In genomic region chr12:45816652-45817051, GRCh38 we compare ENCODE assay signal across 3 cellular contexts.
TF ChIP-seq lines count a peak whose summit lies in the region.

No MANE protein-coding gene starts in this region.

TF ChIP-seq in HCT116, 20 proteins besides CTCF, POLR2A, EP300 and RAD21 (continued from another document):
- TF ChIP-seq YY1 (IDR thresholded peaks at IDR 0.05; ENCODE audit: extremely low read depth, insufficient replicate concordance, low read depth, low read length) (no peak), MAX (IDR thresholded peaks at IDR 0.05) (no peak), EGR1 (IDR thresholded peaks at IDR 0.05; ENCODE audit: low read depth) (no peak), REST (IDR thresholded peaks at IDR 0.05; ENCODE audit: low read depth) (no peak), CEBPB (IDR thresholded peaks at IDR 0.05; ENCODE audit: low read depth) (no peak), EZH2phosphoT487 (IDR thresholded peaks at IDR 0.05; ENCODE audit: borderline replicate concordance) (no peak), CBX3 (IDR thresholded peaks at IDR 0.05; ENCODE audit: low read depth) (no peak), SP1 (IDR thresholded peaks at IDR 0.05; ENCODE audit: low read depth) (no peak), SRF (IDR thresholded peaks at IDR 0.05; ENCODE audit: low read depth) (no peak), EZH2 (IDR thresholded peaks at IDR 0.05) (no peak), ZBTB33 (IDR thresholded peaks at IDR 0.05; ENCODE audit: extremely low read depth, insufficient replicate concordance, low read length) (no peak), ATF3 (IDR thresholded peaks at IDR 0.05) (no peak)
TF ChIP-seq in HCT116: peak in this region for 0.

TF ChIP-seq in K562, 482 proteins besides CTCF, POLR2A, EP300 and RAD21 (continued from another document):
- no peak for TF ChIP-seq AFF4 (CRISPR knock-in tag; IDR thresholded peaks at IDR 0.05)

TF ChIP-seq in WTC11, 78 proteins besides CTCF, POLR2A, EP300 and RAD21 (continued from another document):
- TF ChIP-seq CREB1 (CRISPR knock-in tag; IDR thresholded peaks at IDR 0.05) (no peak), ZBTB43 (CRISPR knock-in tag; IDR thresholded peaks at IDR 0.05) (no peak)
